Comparison of ENCODE assay signal across 8 cellular contexts in the genomic region with DNA sequence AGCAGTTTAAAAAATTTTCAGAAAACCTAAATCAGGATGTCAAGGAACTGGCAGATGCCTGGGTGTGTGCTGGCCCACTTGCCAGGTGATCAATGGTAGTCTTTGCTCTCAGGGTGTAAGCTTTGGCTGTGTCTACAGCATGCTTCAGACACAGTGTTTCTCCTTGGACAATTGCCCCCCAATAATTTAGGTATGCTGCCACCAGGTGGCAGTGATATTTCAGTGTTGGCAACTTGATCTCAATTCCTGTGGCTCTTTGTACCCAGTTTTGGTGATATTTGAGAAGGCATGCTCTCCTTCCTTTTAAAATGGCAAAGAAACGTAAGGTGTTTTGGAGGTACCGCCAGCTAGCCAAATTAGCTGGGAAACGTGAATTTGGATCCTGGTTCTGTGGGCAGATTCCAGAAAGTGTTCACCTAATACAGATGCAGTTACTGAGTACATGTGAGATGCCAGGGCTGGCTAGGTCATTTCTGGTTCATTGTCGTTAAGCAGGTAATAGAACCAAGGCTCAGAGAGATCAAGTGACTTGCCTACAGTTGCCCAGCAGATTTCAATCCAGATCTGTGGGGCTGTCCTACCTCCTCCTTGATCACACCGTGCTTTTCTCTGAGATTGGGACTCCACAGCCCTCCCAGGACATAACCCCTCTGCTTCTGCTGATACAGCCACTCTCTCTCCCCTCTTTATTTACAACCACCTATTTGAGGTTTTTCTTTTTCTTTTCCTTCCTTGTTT.
DNase-seq lines count a peak whose midpoint lies in the region; ATAC-seq and TF ChIP-seq lines count a peak whose summit lies in the region.

No MANE protein-coding gene starts in this region.

- peak; percentile 62 for TF ChIP-seq CTCF in GM12865 (IDR thresholded peaks at IDR 0.05; ENCODE audit: insufficient read depth, low read depth, low read length, missing control alignments)
- TF ChIP-seq CTCF in epithelial cell of esophagus (IDR thresholded peaks at IDR 0.05; ENCODE audit: insufficient read depth, low read depth, low read length, missing control alignments) = peak; percentile 57

- DNase-seq in A172 (ENCODE audit: low spot score) (peak; percentile 66), GM12865 (ENCODE audit: low read depth) (peak; percentile 82), NCI-H2171 treated with DMSO at 0.1 percent for 48 hours (lab: John Stamatoyannopoulos, UW) (peak; percentile 75), epithelial cell of esophagus (ENCODE audit: low read depth) (peak; percentile 58), nucleus accumbens (lab: John Stamatoyannopoulos, UW) (peak in 34 of 56 donors; percentile 3 to 61 (median 22)), cerebellum (ENCODE audit: low spot score) (no peak)
- DNase-seq in activated CD4-positive, alpha-beta T cell treated with anti-CD3 and anti-CD28 coated beads, Interleukin-2, amount 50 U/mL, for 48 hours = peak; percentile 61 to 67

- H3K4me3 ChIP-seq in GM12865 (ENCODE audit: low read depth, low read length) (no peak overlapping the region), epithelial cell of esophagus (ENCODE audit: low read length) (no peak overlapping the region)

- ATAC-seq in GM21786 (IDR thresholded peaks at IDR 0.05; ENCODE audit: unreplicated experiment) = no peak
